In the genomic region with DNA sequence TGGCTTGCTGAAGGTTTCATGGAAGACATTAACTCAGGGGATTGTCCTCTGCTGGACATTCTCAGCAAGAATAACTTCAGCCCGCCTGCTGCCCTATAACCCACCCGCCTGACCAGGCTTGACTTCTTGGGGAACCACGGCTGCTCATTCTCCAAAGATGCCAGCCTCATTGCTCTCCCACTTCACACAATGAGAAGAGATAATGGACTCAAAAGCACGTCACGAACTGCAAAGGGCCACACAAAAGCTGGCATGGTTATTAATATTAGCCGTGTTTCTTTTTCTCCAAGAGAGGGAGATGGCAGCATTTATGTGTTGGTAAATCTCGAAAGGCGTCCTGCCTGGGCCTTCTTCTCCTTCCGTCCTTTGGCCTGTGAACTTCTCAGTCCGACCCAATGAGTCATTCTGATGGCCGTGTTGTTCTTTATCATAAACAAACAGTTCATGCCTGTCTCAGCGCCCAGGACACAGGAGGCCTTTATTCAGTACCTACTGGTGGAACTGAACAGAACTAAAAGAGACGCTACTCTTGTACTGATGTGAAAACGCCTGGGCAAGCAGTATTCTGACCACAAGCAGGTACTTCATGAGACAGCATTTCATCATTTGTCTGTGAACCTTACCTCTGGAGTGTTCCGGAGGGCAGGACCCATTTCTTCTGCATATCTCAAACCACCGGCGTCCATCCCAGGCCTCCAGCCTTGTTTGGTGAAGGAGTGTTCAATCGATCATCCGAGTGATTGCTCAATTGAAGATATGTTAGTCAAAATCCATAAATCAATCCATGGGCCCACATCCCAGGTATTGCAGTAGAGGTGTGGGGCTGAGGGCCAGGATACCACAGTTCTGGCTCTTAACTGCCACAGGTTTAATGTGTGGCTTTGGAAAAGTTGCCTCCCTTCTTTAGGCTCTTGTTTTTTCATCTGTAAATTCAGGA, we compare ENCODE assay signal across 16 cellular contexts.
"Had no signal": no experiment of that assay in that cellular context is flagged by ENCODE, and none has a peak within 500 bp of the region (broad histone marks: within the 10 kb centered on the region; RNA-seq: fewer than 3 reads in every experiment).

No MANE protein-coding gene starts in this region.

- H3K36me3 ChIP-seq: ascending aorta, breast epithelium, tibial artery had no signal

- H3K27ac ChIP-seq: ascending aorta, breast epithelium, tibial artery, VCaP had no signal

- DNase-seq: activated CD4-positive, alpha-beta T cell treated with anti-CD3 and anti-CD28 coated beads for 1 hour; activated CD8-positive, alpha-beta memory T cell treated with anti-CD3 and anti-CD28 coated beads for 24 hours; activated CD8-positive, alpha-beta memory T cell treated with anti-CD3 and anti-CD28 coated beads, Interleukin-2, amount 50 U/mL, for 48 hours; activated effector memory CD4-positive, alpha-beta T cell treated with anti-CD3 and anti-CD28 coated beads, Interleukin-2, amount 50 U/mL, for 16 hours; activated T-cell treated with anti-CD3 and anti-CD28 coated beads, Interleukin-2, amount 50 U/mL, for 72 hours; cerebellar nuclear complex; cortex of kidney; erythroblast; left ventricle myocardium superior; stimulated activated naive CD4-positive, alpha-beta T cell treated with Interleukin-2 at 50 U/mL for 16 hours; substantia nigra; tibial artery had no signal

- H3K9me3 ChIP-seq: ascending aorta, breast epithelium, tibial artery had no signal

- H3K4me1 ChIP-seq: ascending aorta, breast epithelium, tibial artery had no signal

- ATAC-seq: activated T-cell treated with anti-CD3 and anti-CD28 coated beads, Interleukin-2, amount 50 U/mL, for 72 hours; left ventricle myocardium superior; natural killer cell treated with Interleukin-12 subunit alpha and Interleukin-12 subunit beta and Interleukin-15 and Interleukin-18, amount 100 ng/mL, for 72 hours had no signal

- H3K4me3 ChIP-seq: ascending aorta, breast epithelium, tibial artery had no signal

- H3K27me3 ChIP-seq: ascending aorta, breast epithelium, tibial artery had no signal
